Comparison of ENCODE assay signal across 8 cellular contexts in the genomic region with DNA sequence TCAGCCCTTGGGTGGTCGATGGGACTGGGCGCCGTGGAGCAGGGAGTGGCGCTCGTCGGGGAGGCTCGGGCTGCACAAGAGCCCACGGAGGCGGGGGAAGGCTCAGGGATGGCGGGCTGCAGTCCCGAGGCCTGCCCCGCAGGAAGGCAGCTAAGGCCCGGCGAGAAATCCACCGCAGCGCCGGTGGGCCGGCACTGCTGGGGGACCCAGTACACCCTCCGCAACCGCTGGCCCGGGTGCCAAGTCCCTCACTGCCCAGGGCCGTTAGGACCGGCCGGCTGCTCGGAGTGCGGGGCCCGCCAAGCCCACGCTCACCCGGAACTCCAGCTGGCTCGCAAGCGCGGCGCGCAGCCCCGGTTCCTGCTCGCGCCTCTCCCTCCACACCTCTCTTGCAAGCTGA.
"Had no signal": no experiment of that assay in that cellular context is flagged by ENCODE, and none has a peak within 500 bp of the region (broad histone marks: within the 10 kb centered on the region; RNA-seq: fewer than 3 reads in every experiment).

No MANE protein-coding gene starts in this region.

- ATAC-seq: HCT116, K562 had no signal

- H3K27ac ChIP-seq: GM23248 had no signal

- H3K27ac Mint-ChIP-seq: HFFc6 had no signal

- H3K4me3 Mint-ChIP-seq: HFFc6 had no signal

- H3K9me3 ChIP-seq: HAP-1 had no signal

- DNase-seq: GM23248, GOT3, H7, HFFc6, IMR-90 had no signal

- H3K4me3 ChIP-seq: GM23248, HAP-1, K562 had no signal

- H3K9ac ChIP-seq: GM23248 had no signal

- H3K36me3 ChIP-seq: HAP-1 had no signal
